Comparison of ENCODE assay signal across 7 cellular contexts in the genomic region with DNA sequence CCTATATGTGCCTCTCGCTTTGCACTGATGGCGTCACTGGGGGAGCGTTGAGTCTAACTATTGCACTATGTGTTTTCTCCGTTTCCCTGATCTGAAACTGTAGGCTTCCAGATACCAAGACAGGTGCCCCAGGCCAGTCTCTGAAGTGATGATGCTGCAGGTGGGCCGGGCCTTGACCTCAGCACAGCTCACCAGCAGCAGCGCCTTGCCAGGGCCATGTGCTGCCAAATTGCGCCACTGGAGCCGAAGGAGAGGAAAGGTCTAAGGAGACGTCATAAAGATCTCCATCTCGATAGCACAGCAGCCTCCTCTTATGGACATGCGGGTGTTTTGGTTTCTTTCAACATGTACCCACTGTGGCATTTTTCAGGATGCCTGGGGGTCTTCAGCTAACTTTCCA. TPM values are rescaled to one million over a fixed set of nuclear protein-coding genes. Genes with fewer than 3 reads are reported as not detected.
DNase-seq lines count a peak whose midpoint lies in the region; ATAC-seq, FAIRE-seq and TF ChIP-seq lines count a peak whose summit lies in the region.
"Not testable (repeated sequence)": the region's sequence is repeated elsewhere in the genome, so short reads cannot be mapped to it uniquely, and the experiment has no call there.

No MANE protein-coding gene starts in this region.

- POLR2A ChIA-PET in HepG2 (lab: Yijun Ruan, JAX): interaction anchor here (1.7 kb wide), 1 partner anchor 20 kb away, joined by 11 read pairs; no protein-coding TSS in a partner anchor

- not testable (repeated sequence) for H3K9me3 ChIP-seq in adrenal gland (replicated peaks in 1 of 3); HepG2 (ENCODE audit: low read length); sigmoid colon

- not testable (repeated sequence) for H3K4me3 ChIP-seq in adrenal gland; HepG2 (replicated peaks in 1 of 3; ENCODE audit: insufficient read depth in 1 of 3, low read depth in 2 of 3, low read length in 3 of 3); sigmoid colon; urinary bladder (ENCODE audit: low read depth, low read length)

- TF ChIP-seq POLR2A in adrenal gland (IDR thresholded peaks at IDR 0.05); HepG2 (IDR thresholded peaks at IDR 0.05; ENCODE audit: insufficient read depth in 1 of 2, low read depth in 2 of 2, low read length in 2 of 2); sigmoid colon (IDR thresholded peaks at IDR 0.05): not testable (repeated sequence)

- not testable (repeated sequence) for H3K4me3 Mint-ChIP-seq in osteocyte (ENCODE audit: unreplicated experiment)

- H3K27me3 ChIP-seq in adrenal gland; HepG2 (ENCODE audit: control insufficient read depth in 1 of 2, insufficient read depth in 2 of 2, low read length in 2 of 2); sigmoid colon: not testable (repeated sequence)

- WGBS in adrenal gland, 4 donors: 85 to 96% (median 92%) methylated on average over 3 to 11 of the region's 11 CpGs
- 82% methylated on average over 2 of the region's 11 CpGs for WGBS in HepG2 (ENCODE audit: low lambda C conversion rate)
- 95 to 96% methylated on average over 11 of the region's 11 CpGs for WGBS in sigmoid colon, 2 donors
- 86% methylated on average over 8 of the region's 11 CpGs for WGBS in urinary bladder

- not testable (repeated sequence) for H3K36me3 ChIP-seq in adrenal gland (replicated peaks in 1 of 2); HepG2 (replicated peaks in 1 of 2; ENCODE audit: control insufficient read depth in 1 of 2, insufficient read depth in 2 of 2, low read length in 2 of 2); sigmoid colon; urinary bladder (ENCODE audit: insufficient read depth)

- H4K20me1 ChIP-seq in HepG2 (ENCODE audit: insufficient read depth, low read length): not testable (repeated sequence)

- H3K4me1 Mint-ChIP-seq in osteocyte (ENCODE audit: unreplicated experiment): peaks cover 16% of the 10 kb centered on the region

- not testable (repeated sequence) for H3K9me3 Mint-ChIP-seq in osteocyte (ENCODE audit: unreplicated experiment)

- intact Hi-C loops in adrenal gland (cut with DNase I); HepG2 (cut with micrococcal nuclease; ENCODE audit: unreplicated experiment); sigmoid colon (cut with DNase I): not testable (repeated sequence)

- not testable (repeated sequence) for TF ChIP-seq CTCF in adrenal gland (IDR thresholded peaks at IDR 0.05); HepG2 (CRISPR knock-in tag; IDR thresholded peaks at IDR 0.05); osteocyte (IDR thresholded peaks at IDR 0.05); sigmoid colon (IDR thresholded peaks at IDR 0.05)

- H3K4me2 ChIP-seq in HepG2 (ENCODE audit: low read depth, low read length): 0 out of 2 replicates have a peak overlapping the region, but pooled peaks have one; percentile 23

- H3K27ac ChIP-seq in adrenal gland, sigmoid colon: not testable (repeated sequence)
- H3K27ac ChIP-seq in HepG2 (ENCODE audit: extremely low read length, insufficient read depth, low read length) (peak overlapping the region; percentile 89), urinary bladder (ENCODE audit: low read depth) (peak overlapping the region; percentile 56)

- FAIRE-seq in HepG2 (lab: Jason Lieb, UNC): not testable (repeated sequence)

- not testable (repeated sequence) for ATAC-seq in HepG2

- not testable (repeated sequence) for H3K27ac Mint-ChIP-seq in osteocyte (ENCODE audit: unreplicated experiment)

- not testable (repeated sequence) for H3K36me3 Mint-ChIP-seq in osteocyte (ENCODE audit: unreplicated experiment)

- H2AFZ ChIP-seq in HepG2 (ENCODE audit: low read length): not testable (repeated sequence)

- not testable (repeated sequence) for H3K4me1 ChIP-seq in adrenal gland (replicated peaks in 1 of 2); sigmoid colon; urinary bladder (ENCODE audit: insufficient read depth)
- peaks cover 70% of the 10 kb centered on the region for H3K4me1 ChIP-seq in HepG2 (ENCODE audit: insufficient read depth, low read length)

- not testable (repeated sequence) for BruUV-seq in HepG2 (replicated peaks; lab: Mats Ljungman, UMichigan)

- CTCF ChIA-PET in HepG2 (lab: Yijun Ruan, JAX; ENCODE audit: low intra/inter-chr PET ratio, low total read pairs): not testable (repeated sequence)

- DNase-seq in ELF-1 (ENCODE audit: low read depth, low spot score) (peak; percentile 27), adrenal gland (peak in 4 of 7 donors; percentile 2 to 17 (median 4)), dedifferentiated amniotic fluid mesenchymal stem cell (ENCODE audit: extremely low spot score) (peak; percentile 9), osteocyte (ENCODE audit: extremely low spot score, unreplicated experiment) (peak; percentile 74), sigmoid colon (peak; percentile 25)
- DNase-seq in HepG2 (ENCODE audit: low spot score): not testable (repeated sequence)

- not testable (repeated sequence) for H3K27me3 Mint-ChIP-seq in osteocyte (ENCODE audit: unreplicated experiment)

- in situ Hi-C loops in HepG2 (cut with HindIII; ENCODE audit: extremely low pct_ligation_motif_present, low pct_unique_long_range_greater_than_20kb): not testable (repeated sequence)

- TF ChIP-seq RAD21 in HepG2 (CRISPR knock-in tag; IDR thresholded peaks at IDR 0.05): not testable (repeated sequence)

- not testable (repeated sequence) for H3K9ac ChIP-seq in HepG2 (ENCODE audit: insufficient read depth, low read depth, low read length)

- not testable (repeated sequence) for TF ChIP-seq EP300 in HepG2 (IDR thresholded peaks at IDR 0.05; ENCODE audit: low read depth in 2 of 2, low read length in 2 of 2); HepG2 (CRISPR knock-in tag; IDR thresholded peaks at IDR 0.05; ENCODE audit: borderline replicate concordance); sigmoid colon (IDR thresholded peaks at IDR 0.05)

- peaks cover 16% of the 10 kb centered on the region for H3K79me2 ChIP-seq in HepG2 (ENCODE audit: insufficient read depth, low read length)

RNA-seq across cellular contexts. Expression of gene FAM156A, which starts 17.3 kb away (rescaled TPM):
- total RNA-seq in adrenal gland: 10 to 100 TPM in 7 of 8 donors, 1 to 10 TPM in 1; 4.4 to 37.9 (median 21.8) TPM
- polyA plus RNA-seq in adrenal gland: 10 to 100 TPM; 14.6 to 56.0 (median 34.5) TPM
- 7.2 and 15.4 TPM in 2 replicates for total RNA-seq in HepG2 (2016; rRNA removed; fragmentation: Illumina TruSeq; extraction: Trizol)
- 2.1 and 2.3 TPM in 2 replicates for total RNA-seq in HepG2 (2016; cell fraction: cytosol; rRNA removed; fragmentation: Illumina TruSeq; extraction: Trizol; ENCODE audit: low read depth)
- 7.6 and 13.8 TPM in 2 replicates for total RNA-seq in HepG2 (2016; cell fraction: insoluble cytoplasmic fraction; rRNA removed; fragmentation: Illumina TruSeq; extraction: Trizol)
- 1.9 and 5.9 TPM in 2 replicates for total RNA-seq in HepG2 (2016; cell fraction: membrane; rRNA removed; fragmentation: Illumina TruSeq; extraction: Trizol)
- 15.4 and 17.3 TPM in 2 replicates for total RNA-seq in HepG2 (2016; cell fraction: nucleus; rRNA removed; fragmentation: Illumina TruSeq; extraction: Trizol)
- polyA plus RNA-seq in HepG2 (2011; rRNA removed): 53.8 and 57.9 TPM in 2 replicates
- polyA plus RNA-seq in HepG2 (2011; cell fraction: cytosol; rRNA removed): 29.2 and 34.5 TPM in 2 replicates
- polyA plus RNA-seq in HepG2 (2011; cell fraction: nucleus; rRNA removed): 350 and 359 TPM in 2 replicates
- polyA plus RNA-seq in HepG2 (2012): 35.7 and 50.7 TPM in 2 replicates
- polyA plus RNA-seq in HepG2 (2016; cell fraction: cytosol; fragmentation: Illumina TruSeq; extraction: Trizol; ENCODE audit: low read depth): 0.57 and 0.66 TPM in 2 replicates
- polyA plus RNA-seq in HepG2 (2016; cell fraction: insoluble cytoplasmic fraction; fragmentation: Illumina TruSeq; extraction: Trizol; ENCODE audit: low read depth): 6.2 and 6.3 TPM in 2 replicates
- 1.8 and 2.6 TPM in 2 replicates for polyA plus RNA-seq in HepG2 (2016; cell fraction: membrane; fragmentation: Illumina TruSeq; extraction: Trizol; ENCODE audit: low read depth)
- polyA plus RNA-seq in HepG2 (2016; cell fraction: nucleus; fragmentation: Illumina TruSeq; extraction: Trizol; ENCODE audit: insufficient read depth, low read depth): 85.4 and 94.3 TPM in 2 replicates
- polyA minus RNA-seq in HepG2 (2011; rRNA and poly(A)+ RNA removed; ENCODE audit: low replicate concordance): 15.3 and 25.8 TPM in 2 replicates
- 9.8 and 10.2 TPM in 2 replicates for polyA minus RNA-seq in HepG2 (2011; cell fraction: cytosol; rRNA and poly(A)+ RNA removed)
- polyA minus RNA-seq in HepG2 (2011; cell fraction: nucleus; rRNA and poly(A)+ RNA removed): 62.5 and 68.2 TPM in 2 replicates
- 23.9 and 27.4 TPM in 2 replicates for total RNA-seq in osteocyte
- total RNA-seq in sigmoid colon: 10 to 100 TPM in 3 of 4 donors, 1 to 10 TPM in 1; 6.6 to 24.6 (median 15.1) TPM
- polyA plus RNA-seq in sigmoid colon: 10 to 100 TPM in 1 of 3 donors, 1 to 10 TPM in 2; 1.6 to 15.7 (median 3.6) TPM
- total RNA-seq in urinary bladder: 19.7 TPM
- 22.5 TPM for polyA plus RNA-seq in urinary bladder
